ENCODE assay signal across 25 cellular contexts in genomic region chr15:78675617-78676360, GRCh38. TPM values are rescaled to one million over a fixed set of nuclear protein-coding genes. Genes with fewer than 3 reads are reported as not detected.
"Had no signal": no experiment of that assay in that cellular context is flagged by ENCODE, and none has a peak within 500 bp of the region (broad histone marks: within the 10 kb centered on the region; RNA-seq: fewer than 3 reads in every experiment).

No MANE protein-coding gene starts in this region.

- H3K9me3 ChIP-seq: adrenal gland, SJCRH30, SK-N-SH had no signal

- H3K27me3 ChIP-seq: adrenal gland had no signal

- DNase-seq: activated CD4-positive, alpha-beta T cell treated with anti-CD3 and anti-CD28 coated beads for 36 hours; activated CD8-positive, alpha-beta T cell treated with anti-CD3 and anti-CD28 coated beads for 36 hours; activated gamma-delta T cell; activated naive CD4-positive, alpha-beta T cell treated with anti-CD3 and anti-CD28 coated beads for 36 hours; activated T-cell treated with anti-CD3 and anti-CD28 coated beads, Interleukin-2, amount 50 U/mL, for 1 hour; anterior cingulate cortex; caudate nucleus; IMR-90; Kasumi-1; KBM-7; NCI-H1105 treated with DMSO at 0.1 percent for 48 hours; NCI-H1436 treated with DMSO at 0.1 percent for 48 hours; NCI-H187; NCI-H2081; NCI-H446; NCI-H524; PC-3; SJCRH30; SK-N-SH; T-helper 1 cell had no signal

- H3K9me3 Mint-ChIP-seq: activated CD8-positive, alpha-beta T cell treated with anti-CD3 and anti-CD28 coated beads for 36 hours; activated naive CD4-positive, alpha-beta T cell treated with anti-CD3 and anti-CD28 coated beads for 36 hours; activated T-helper 1 cell treated with anti-CD3 and anti-CD28 coated beads, Interleukin-12 subunit alpha, Interleukin-12 subunit beta, Interleukin-2, Interleukin-4 antibody, amounts not matched to agents 30 ng/mL and 10 ng/mL and 1 ng/mL, durations not matched to agents 14 hours and 24 hours and 36 hours had no signal

- H3K4me3 Mint-ChIP-seq: activated CD4-positive, alpha-beta T cell treated with anti-CD3 and anti-CD28 coated beads for 36 hours; activated CD8-positive, alpha-beta T cell treated with anti-CD3 and anti-CD28 coated beads for 36 hours; activated naive CD4-positive, alpha-beta T cell treated with anti-CD3 and anti-CD28 coated beads for 36 hours; activated naive CD8-positive, alpha-beta T cell; activated T-helper 1 cell treated with anti-CD3 and anti-CD28 coated beads, Interleukin-12 subunit alpha, Interleukin-12 subunit beta, Interleukin-2, Interleukin-4 antibody, amounts not matched to agents 30 ng/mL and 10 ng/mL and 1 ng/mL, durations not matched to agents 14 hours and 24 hours and 36 hours had no signal

- H3K27ac Mint-ChIP-seq: activated CD4-positive, alpha-beta T cell treated with anti-CD3 and anti-CD28 coated beads for 36 hours; activated CD8-positive, alpha-beta T cell treated with anti-CD3 and anti-CD28 coated beads for 36 hours; activated naive CD4-positive, alpha-beta T cell treated with anti-CD3 and anti-CD28 coated beads for 36 hours; activated naive CD8-positive, alpha-beta T cell; activated T-helper 1 cell treated with anti-CD3 and anti-CD28 coated beads, Interleukin-12 subunit alpha, Interleukin-12 subunit beta, Interleukin-2, Interleukin-4 antibody, amounts not matched to agents 30 ng/mL and 10 ng/mL and 1 ng/mL, durations not matched to agents 14 hours and 24 hours and 36 hours had no signal

- H3K27ac ChIP-seq: adrenal gland, SJCRH30, VCaP had no signal

- H3K4me1 Mint-ChIP-seq: activated CD4-positive, alpha-beta T cell treated with anti-CD3 and anti-CD28 coated beads for 36 hours had no signal

- H3K36me3 ChIP-seq: adrenal gland, SJCRH30 had no signal

- H3K27me3 Mint-ChIP-seq: activated CD4-positive, alpha-beta T cell treated with anti-CD3 and anti-CD28 coated beads for 36 hours; activated CD8-positive, alpha-beta T cell treated with anti-CD3 and anti-CD28 coated beads for 36 hours; activated naive CD8-positive, alpha-beta T cell had no signal

- H3K4me3 ChIP-seq: adrenal gland, SJCRH30 had no signal

- H3K36me3 Mint-ChIP-seq: activated naive CD8-positive, alpha-beta T cell had no signal

- ATAC-seq: activated CD4-positive, alpha-beta T cell treated with anti-CD3 and anti-CD28 coated beads for 36 hours; activated CD8-positive, alpha-beta T cell treated with anti-CD3 and anti-CD28 coated beads for 36 hours; PC-3 had no signal

RNA-seq across cellular contexts. Expression of gene CHRNB4, which starts 34.8 kb away (rescaled TPM):
- total RNA-seq: activated CD4-positive, alpha-beta T cell treated with anti-CD3 and anti-CD28 coated beads for 36 hours; activated CD8-positive, alpha-beta T cell treated with anti-CD3 and anti-CD28 coated beads for 36 hours; activated naive CD4-positive, alpha-beta T cell treated with anti-CD3 and anti-CD28 coated beads for 36 hours; activated T-helper 1 cell treated with anti-CD3 and anti-CD28 coated beads, Interleukin-12 subunit alpha, Interleukin-12 subunit beta, Interleukin-2, Interleukin-4 antibody, amounts not matched to agents 30 ng/mL and 10 ng/mL and 1 ng/mL, durations not matched to agents 14 hours and 24 hours and 36 hours; IMR-90; PC-3; T-helper 2 cell treated with Interferon-gamma antibody and Interleukin-4, amounts not matched to agents 100 ng/mL and 5 ng/mL, for 36 hours had no signal
- polyA plus RNA-seq: IMR-90 had no signal

RNA-seq across cellular contexts. Expression of gene CHRNA3, which starts 55.0 kb away (rescaled TPM):
- total RNA-seq: activated CD4-positive, alpha-beta T cell treated with anti-CD3 and anti-CD28 coated beads for 36 hours; activated CD8-positive, alpha-beta T cell treated with anti-CD3 and anti-CD28 coated beads for 36 hours; activated naive CD4-positive, alpha-beta T cell treated with anti-CD3 and anti-CD28 coated beads for 36 hours; activated T-helper 1 cell treated with anti-CD3 and anti-CD28 coated beads, Interleukin-12 subunit alpha, Interleukin-12 subunit beta, Interleukin-2, Interleukin-4 antibody, amounts not matched to agents 30 ng/mL and 10 ng/mL and 1 ng/mL, durations not matched to agents 14 hours and 24 hours and 36 hours; IMR-90; PC-3; SJCRH30; T-helper 2 cell treated with Interferon-gamma antibody and Interleukin-4, amounts not matched to agents 100 ng/mL and 5 ng/mL, for 36 hours had no signal
- polyA plus RNA-seq: IMR-90 had no signal
